16 cellular contexts compared by ENCODE assay signal in the genomic region with DNA sequence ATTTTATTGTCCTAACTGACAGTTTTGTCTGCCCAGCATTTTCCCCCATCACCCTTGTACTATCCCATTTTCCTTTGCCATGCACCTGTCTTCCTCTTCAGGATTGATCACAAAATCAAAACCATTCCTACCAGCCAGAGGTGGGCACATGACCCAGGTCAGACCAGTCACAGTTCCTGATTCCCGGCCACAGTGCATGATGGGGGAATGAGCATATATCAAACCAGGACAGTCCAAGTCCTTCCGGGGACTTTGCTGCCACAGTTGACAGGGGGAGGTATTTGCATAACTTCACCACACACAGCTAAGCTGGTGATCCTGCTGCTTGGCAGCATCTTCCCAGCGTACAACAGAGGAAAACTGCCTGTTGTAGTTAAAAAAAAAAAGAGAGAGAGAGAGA.
"Had no signal": no experiment of that assay in that cellular context is flagged by ENCODE, and none has a peak within 500 bp of the region (broad histone marks: within the 10 kb centered on the region; RNA-seq: fewer than 3 reads in every experiment).

No MANE protein-coding gene starts in this region.

- H3K4me3 ChIP-seq: colonic mucosa, ovary had no signal

- H3K27me3 ChIP-seq: colonic mucosa, foreskin keratinocyte, ovary had no signal

- H3K4me1 ChIP-seq: colonic mucosa, foreskin keratinocyte had no signal

- H3K27ac Mint-ChIP-seq: immature natural killer cell, progenitor cell of endocrine pancreas, type B pancreatic cell had no signal

- H3K9me3 Mint-ChIP-seq: immature natural killer cell, naive B cell, type B pancreatic cell had no signal

- H3K27me3 Mint-ChIP-seq: naive B cell, progenitor cell of endocrine pancreas, type B pancreatic cell had no signal

- H3K36me3 Mint-ChIP-seq: immature natural killer cell, naive B cell, type B pancreatic cell had no signal

- H3K4me3 Mint-ChIP-seq: immature natural killer cell, type B pancreatic cell had no signal

- H3K9me3 ChIP-seq: colonic mucosa, ovary had no signal

- ATAC-seq: foreskin keratinocyte, left cardiac atrium, right cardiac atrium had no signal

- DNase-seq: colonic mucosa; dermis blood vessel endothelial cell; foreskin keratinocyte; immature natural killer cell; kidney; left cardiac atrium; mesendoderm; naive B cell; nucleus accumbens; ovary; right cardiac atrium; small intestine; stimulated activated CD4-positive, alpha-beta T cell treated with anti-CD3 and anti-CD28 coated beads, Interleukin-12 subunit alpha, Interleukin-12 subunit beta, amount 100 ng/mL, for 4 hours; stimulated activated naive CD4-positive, alpha-beta T cell treated with Interleukin-2 at 50 U/mL for 16 hours had no signal

- H3K36me3 ChIP-seq: colonic mucosa, ovary had no signal

- H3K27ac ChIP-seq: colonic mucosa, foreskin keratinocyte, ovary had no signal

- H3K4me1 Mint-ChIP-seq: immature natural killer cell had no signal
